In genomic region chr1:23422313-23422877, GRCh38 we compare ENCODE assay signal across 8 cellular contexts. TPM values are rescaled to one million over a fixed set of nuclear protein-coding genes. Genes with fewer than 3 reads are reported as not detected.
A peak's percentile ranks its signal among the peaks of the same experiment; 100 is the strongest.
DNase-seq lines count a peak whose midpoint lies in the region; ATAC-seq, FAIRE-seq and TF ChIP-seq lines count a peak whose summit lies in the region.

No MANE protein-coding gene starts in this region.

- peak overlapping the region; percentile 30 to 91 for H3K4me3 ChIP-seq in ascending aorta
- peak overlapping the region in 1 of 2 donors; percentile 73 for H3K4me3 ChIP-seq in kidney (ENCODE audit: low read length in 2 of 2)

- no peaks in the 10 kb centered on the region for H3K27me3 ChIP-seq in ascending aorta

- H3K36me3 ChIP-seq in ascending aorta (no peaks in the 10 kb centered on the region), kidney (ENCODE audit: control insufficient read depth in 1 of 2, insufficient read depth in 2 of 2, low read length in 2 of 2) (peaks cover 0 to 6% of the 10 kb centered on the region in 2 donors)

- peaks cover 0 to 23% of the 10 kb centered on the region in 2 donors for H3K4me1 ChIP-seq in ascending aorta
- peaks cover 24 to 30% of the 10 kb centered on the region in 2 donors for H3K4me1 ChIP-seq in kidney (ENCODE audit: control insufficient read depth in 1 of 2, insufficient read depth in 1 of 2, low read depth in 1 of 2, low read length in 2 of 2)

- H3K27ac ChIP-seq in ascending aorta, result peak overlapping the region; percentile 85 to 86
- peak overlapping the region; percentile 62 to 77 for H3K27ac ChIP-seq in kidney (ENCODE audit: low read depth in 2 of 2, low read length in 2 of 2)

- H3K9me3 ChIP-seq in ascending aorta (no peaks in the 10 kb centered on the region), kidney (ENCODE audit: control insufficient read depth in 1 of 2, low read length in 2 of 2) (no peaks in the 10 kb centered on the region)

- TF ChIP-seq CTCF in ascending aorta (IDR thresholded peaks at IDR 0.05) (no peak), kidney (IDR thresholded peaks at IDR 0.05; ENCODE audit: borderline replicate concordance, extremely low read depth, insufficient read depth) (no peak)

- ATAC-seq in HG02759 (IDR thresholded peaks at IDR 0.05; ENCODE audit: unreplicated experiment), result no peak
- no peak for ATAC-seq in GM19397 (IDR thresholded peaks at IDR 0.05; ENCODE audit: unreplicated experiment)

- H3K9ac ChIP-seq in kidney (ENCODE audit: low read length in 2 of 2), result peak overlapping the region in 1 of 2 donors; percentile 78

- intact Hi-C loops in ascending aorta (cut with DNase I), result loop anchor here (2.0 to 5.0 kb wide), 3 partner anchors 54 to 80 kb away; partner anchors contain the start of genes ASAP3, HNRNPR and ZNF436
- intact Hi-C loops in kidney (cut with DNase I), result no loop called here

- FAIRE-seq in kidney (lab: Jason Lieb, UNC), result no peak

- peak; percentile 44 for DNase-seq in GM04503 (ENCODE audit: low read depth)
- peak; percentile 14 for DNase-seq in SKM-1 (lab: John Stamatoyannopoulos, UW; ENCODE audit: unreplicated experiment)
- DNase-seq in ascending aorta (ENCODE audit: low spot score in 2 of 2), result peak; percentile 39 to 86
- DNase-seq in kidney, result peak; percentile 89
- DNase-seq in stimulated activated CD8-positive, alpha-beta memory T cell treated with anti-CD3 and anti-CD28 coated beads, Interleukin-4, amount 100 ng/mL, for 48 hours, result peak; percentile 59
- no peak for DNase-seq in globus pallidus (ENCODE audit: low spot score)

RNA-seq across cellular contexts. Expression of gene TCEA3, which starts 2.2 kb away (rescaled TPM):
- total RNA-seq in ascending aorta (11.3 TPM), kidney (46.3 TPM)
- polyA plus RNA-seq in kidney (ENCODE audit: insufficient read depth, low read depth, low replicate concordance), result 93.2 TPM

RNA-seq across cellular contexts. Expression of gene ZNF436, which starts 52.8 kb away (rescaled TPM):
- 3.1 TPM for total RNA-seq in ascending aorta
- total RNA-seq in kidney, result 19.8 TPM
- 4.6 TPM for polyA plus RNA-seq in kidney (ENCODE audit: insufficient read depth, low read depth, low replicate concordance)
